Comparison of ENCODE assay signal across 8 cellular contexts in the genomic region with DNA sequence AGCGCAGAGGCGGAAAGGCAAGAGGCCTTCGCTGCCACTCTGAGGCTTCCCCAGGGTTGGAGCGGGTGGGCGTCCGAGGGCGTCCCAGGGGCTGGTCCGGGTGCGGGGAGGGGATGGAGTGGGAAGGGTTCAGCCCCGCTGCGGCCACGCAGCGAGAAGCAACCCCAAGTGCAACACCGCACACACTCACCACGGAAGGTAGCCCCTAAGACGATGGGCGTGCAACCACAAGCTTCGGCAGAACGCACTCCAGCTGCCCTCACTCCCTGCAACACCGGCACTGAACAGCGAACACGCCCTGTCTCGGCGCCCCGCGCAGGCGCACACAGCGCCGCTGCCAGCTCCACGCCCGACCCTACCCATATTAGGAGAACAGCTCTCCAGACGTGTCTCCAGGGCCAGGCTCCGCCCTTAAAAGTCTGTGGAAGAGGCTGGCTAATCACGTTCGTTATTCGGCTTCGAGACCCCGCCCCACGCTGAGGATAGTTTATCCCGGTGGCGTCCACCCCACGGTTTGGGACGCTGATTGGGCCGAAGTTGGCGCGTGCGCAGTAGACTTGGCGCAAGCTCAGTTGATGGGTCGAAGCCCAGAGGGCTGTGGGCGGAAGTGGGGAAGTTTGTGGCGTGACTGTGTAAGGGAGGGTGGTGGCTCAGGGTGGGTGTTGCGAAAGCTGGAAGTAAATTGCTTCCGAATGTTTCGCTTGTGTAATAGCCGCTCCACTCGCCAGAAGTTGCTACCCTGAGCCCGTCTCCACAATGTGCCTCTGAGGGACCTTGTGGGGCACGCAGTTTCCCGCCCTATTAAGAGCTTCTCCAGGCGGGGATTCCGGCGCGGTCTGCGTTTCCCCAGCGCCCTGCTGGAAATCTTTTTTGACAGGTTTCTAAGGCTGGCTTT. TPM values are rescaled to one million over a fixed set of nuclear protein-coding genes. Genes with fewer than 3 reads are reported as not detected.
A peak's percentile ranks its signal among the peaks of the same experiment; 100 is the strongest.
DNase-seq lines count a peak whose midpoint lies in the region; ATAC-seq and TF ChIP-seq lines count a peak whose summit lies in the region.

RSU1 (minus strand) TSS at position 300 of the 895 bp plus-strand sequence. CDS start 343 bp downstream, outside the sequence.

- peak; percentile 97 for ATAC-seq in activated T-helper 17 cell treated with anti-CD3 and anti-CD28 coated beads, Interleukin-2, amount 50 U/mL, for 72 hours (replicated peaks)
- ATAC-seq in naive B cell (ENCODE audit: low read depth in 2 of 2), result peak; percentile 92 to 93
- ATAC-seq in stimulated activated memory B cell treated with anti-CD40 and anti-IgM and Interleukin-4, amounts not matched to agents 10 μg/mL and 1 μg/mL and 100 μg/mL, for 72 hours, result peak; percentile 99

- H3K4me3 Mint-ChIP-seq in activated T-helper 17 cell treated with anti-CD3 and anti-CD28 coated beads, Interleukin-2, amount 50 U/mL, for 72 hours, result peak within 1 kb of the TSS; percentile 93
- peak within 1 kb of the TSS; percentile 82 to 97 (median 96) for H3K4me3 Mint-ChIP-seq in naive B cell
- H3K4me3 Mint-ChIP-seq in stimulated activated memory B cell treated with anti-CD40 and anti-IgM and Interleukin-4, amounts not matched to agents 10 μg/mL and 1 μg/mL and 100 μg/mL, for 72 hours, result peak within 1 kb of the TSS; percentile 87

- no peaks in the 10 kb centered on the region for H3K27me3 Mint-ChIP-seq in activated T-helper 17 cell treated with anti-CD3 and anti-CD28 coated beads, Interleukin-2, amount 50 U/mL, for 72 hours
- H3K27me3 Mint-ChIP-seq in naive B cell, result peaks cover 0 to 25% (median 4%) of the 10 kb centered on the region in 3 donors
- H3K27me3 Mint-ChIP-seq in stimulated activated memory B cell treated with anti-CD40 and anti-IgM and Interleukin-4, amounts not matched to agents 10 μg/mL and 1 μg/mL and 100 μg/mL, for 72 hours, result no peaks in the 10 kb centered on the region

- DNase-seq in Daoy (ENCODE audit: low read depth), result peak; percentile 99
- peak; percentile 99 for DNase-seq in GOT3 (lab: John Stamatoyannopoulos, UW)
- peak; percentile 98 for DNase-seq in LNCaP clone FGC (ENCODE audit: low read depth)
- DNase-seq in RWPE1 (ENCODE audit: low spot score), result peak; percentile 98
- DNase-seq in fibroblast of gingiva (ENCODE audit: low read depth), result peak; percentile 100
- DNase-seq in naive B cell, result peak; percentile 100

- POLR2A ChIA-PET in RWPE1 (lab: Yijun Ruan, JAX; ENCODE audit: low non-redundant PET), result interaction anchor here (0.7 kb wide), 1 partner anchor 9 kb away, joined by 4 read pairs; no protein-coding TSS in a partner anchor

- peak within 1 kb of the TSS; percentile 90 for H3K27ac ChIP-seq in RWPE1

- peaks cover 14% of the 10 kb centered on the region for H3K4me1 Mint-ChIP-seq in activated T-helper 17 cell treated with anti-CD3 and anti-CD28 coated beads, Interleukin-2, amount 50 U/mL, for 72 hours
- H3K4me1 Mint-ChIP-seq in naive B cell, result peaks cover 24 to 35% (median 25%) of the 10 kb centered on the region in 3 donors
- peaks cover 28% of the 10 kb centered on the region for H3K4me1 Mint-ChIP-seq in stimulated activated memory B cell treated with anti-CD40 and anti-IgM and Interleukin-4, amounts not matched to agents 10 μg/mL and 1 μg/mL and 100 μg/mL, for 72 hours

- H3K9me3 Mint-ChIP-seq in activated T-helper 17 cell treated with anti-CD3 and anti-CD28 coated beads, Interleukin-2, amount 50 U/mL, for 72 hours, result peaks cover 8% of the 10 kb centered on the region
- H3K9me3 Mint-ChIP-seq in naive B cell, result peaks cover 0 to 15% (median 9%) of the 10 kb centered on the region in 7 donors
- peaks cover 6% of the 10 kb centered on the region for H3K9me3 Mint-ChIP-seq in stimulated activated memory B cell treated with anti-CD40 and anti-IgM and Interleukin-4, amounts not matched to agents 10 μg/mL and 1 μg/mL and 100 μg/mL, for 72 hours

- peaks cover 29% of the 10 kb centered on the region for H3K36me3 Mint-ChIP-seq in activated T-helper 17 cell treated with anti-CD3 and anti-CD28 coated beads, Interleukin-2, amount 50 U/mL, for 72 hours (ENCODE audit: low read depth)
- peaks cover 9 to 15% of the 10 kb centered on the region in 2 donors for H3K36me3 Mint-ChIP-seq in naive B cell
- H3K36me3 Mint-ChIP-seq in stimulated activated memory B cell treated with anti-CD40 and anti-IgM and Interleukin-4, amounts not matched to agents 10 μg/mL and 1 μg/mL and 100 μg/mL, for 72 hours, result peaks cover 29% of the 10 kb centered on the region

- H3K27ac Mint-ChIP-seq in activated T-helper 17 cell treated with anti-CD3 and anti-CD28 coated beads, Interleukin-2, amount 50 U/mL, for 72 hours, result peak within 1 kb of the TSS; percentile 86
- peak within 1 kb of the TSS; percentile 81 to 96 (median 92) for H3K27ac Mint-ChIP-seq in naive B cell
- H3K27ac Mint-ChIP-seq in stimulated activated memory B cell treated with anti-CD40 and anti-IgM and Interleukin-4, amounts not matched to agents 10 μg/mL and 1 μg/mL and 100 μg/mL, for 72 hours, result peak within 1 kb of the TSS; percentile 84

- CTCF ChIA-PET in RWPE1 (lab: Yijun Ruan, JAX), result interaction anchor here (0.7 kb wide), 1 partner anchor 1141 kb away, joined by 3 read pairs; no protein-coding TSS in a partner anchor

- TF ChIP-seq CTCF in LNCaP clone FGC (IDR thresholded peaks at IDR 0.05; ENCODE audit: control insufficient read depth, extremely low read depth, insufficient read depth), result no peak
- no peak for TF ChIP-seq CTCF in RWPE1 (conservative IDR thresholded peaks at IDR 0.05; ENCODE audit: low read depth)

- H3K4me3 ChIP-seq in LNCaP clone FGC (ENCODE audit: low read depth, low read length), result peak within 1 kb of the TSS; percentile 87

RNA-seq across cellular contexts. Expression of gene RSU1, which starts in this region (rescaled TPM):
- total RNA-seq in Daoy (2014; rRNA removed; shearing (Covaris generic)), result 58.6 and 59.7 TPM in 2 replicates
- total RNA-seq in activated T-helper 17 cell treated with anti-CD3 and anti-CD28 coated beads, Interleukin-2, amount 50 U/mL, for 72 hours, result 10 to 100 TPM; 56.1 to 87.8 TPM
- polyA plus RNA-seq in naive B cell (ENCODE audit: low read depth in 6 of 6), result 100 to 1,000 TPM in 5 of 6 donors, 10 to 100 TPM in 1; 86.6 to 125 (median 104) TPM

Comparison
In these comparisons a context has a peak if more than half of its experiments do, and no peak if none do; other contexts are left out.
1. Peak in every context shown above with its lines: DNase-seq, ATAC-seq, H3K4me3 ChIP-seq and H3K27ac ChIP-seq.